1 cellular context compared by ENCODE assay signal in genomic region chr14:72284176-72284575, GRCh38.
TF ChIP-seq lines count a peak whose summit lies in the region.

No MANE protein-coding gene starts in this region.

TF ChIP-seq in HEK293, 187 proteins besides CTCF, POLR2A, EP300 and RAD21 (continued from another document):
- no peak for TF ChIP-seq ZNF837 (tag by site-specific recombination; IDR thresholded peaks at IDR 0.05)
- TF ChIP-seq ZNF785 (tag by site-specific recombination; IDR thresholded peaks at IDR 0.05): no peak
